In genomic region chr16:90001761-90002503, GRCh38 we compare ENCODE assay signal across 16 cellular contexts. TPM values are rescaled to one million over a fixed set of nuclear protein-coding genes. Genes with fewer than 3 reads are reported as not detected.
A peak's percentile ranks its signal among the peaks of the same experiment; 100 is the strongest.
DNase-seq lines count a peak whose midpoint lies in the region; ATAC-seq and TF ChIP-seq lines count a peak whose summit lies in the region.
"Had no signal": no experiment of that assay in that cellular context is flagged by ENCODE, and none has a peak within 500 bp of the region (broad histone marks: within the 10 kb centered on the region; RNA-seq: fewer than 3 reads in every experiment).

No MANE protein-coding gene starts in this region.

- peak overlapping the region in 2 of 3 donors; percentile 31 to 52 for H3K27ac Mint-ChIP-seq in CD4-positive, CD25-positive, alpha-beta regulatory T cell

- H3K27me3 ChIP-seq in CD4-positive, CD25-positive, alpha-beta regulatory T cell (ENCODE audit: control insufficient read depth, insufficient read depth, low read length), result no peaks in the 10 kb centered on the region
- H3K27me3 ChIP-seq in layer of hippocampus (ENCODE audit: control insufficient read depth, insufficient read depth, low read length), result no peaks in the 10 kb centered on the region
- no peaks in the 10 kb centered on the region for H3K27me3 ChIP-seq in right atrium auricular region

- H3K4me3 ChIP-seq in CD4-positive, CD25-positive, alpha-beta regulatory T cell (ENCODE audit: low read depth, low read length), result no peak overlapping the region
- H3K4me3 ChIP-seq in right atrium auricular region, result no peak overlapping the region
- H3K4me3 ChIP-seq: HAP-1, PC-9 had no signal

- H3K36me3 Mint-ChIP-seq in CD4-positive, CD25-positive, alpha-beta regulatory T cell, result no peaks in the 10 kb centered on the region

- TF ChIP-seq CTCF in right atrium auricular region (IDR thresholded peaks at IDR 0.05), result no peak

- DNase-seq in CD4-positive, CD25-positive, alpha-beta regulatory T cell, result no peak
- DNase-seq in superior temporal gyrus (ENCODE audit: extremely low spot score) (peak; percentile 53), kidney tubule cell (ENCODE audit: low spot score) (no peak), right atrium auricular region (ENCODE audit: low spot score) (no peak)
- DNase-seq: Caco-2, KBM-7, MV-4-11, NCI-H1436, NCI-H2029 treated with DMSO at 0.1 percent for 48 hours, NCI-H748 treated with DMSO at 0.1 percent for 48 hours, PC-9 had no signal

- H3K27me3 Mint-ChIP-seq in CD4-positive, CD25-positive, alpha-beta regulatory T cell, result no peaks in the 10 kb centered on the region

- H3K36me3 ChIP-seq in CD4-positive, CD25-positive, alpha-beta regulatory T cell (ENCODE audit: control insufficient read depth, insufficient read depth, low read length), result no peaks in the 10 kb centered on the region
- peaks cover 18% of the 10 kb centered on the region for H3K36me3 ChIP-seq in right atrium auricular region

- H3K4me3 Mint-ChIP-seq in CD4-positive, CD25-positive, alpha-beta regulatory T cell, result no peak overlapping the region
- H3K4me3 Mint-ChIP-seq: CD14-positive monocyte had no signal

- no peaks in the 10 kb centered on the region for H3K4me1 ChIP-seq in CD4-positive, CD25-positive, alpha-beta regulatory T cell (ENCODE audit: control insufficient read depth, insufficient read depth, low read length, poor library complexity, severe bottlenecking)
- no peaks in the 10 kb centered on the region for H3K4me1 ChIP-seq in right atrium auricular region
- H3K4me1 ChIP-seq: Caco-2, HAP-1 had no signal

- H3K9me3 ChIP-seq in CD4-positive, CD25-positive, alpha-beta regulatory T cell (ENCODE audit: control insufficient read depth in 2 of 2, low read length in 2 of 2), result no peaks in the 10 kb centered on the region
- H3K9me3 ChIP-seq in right atrium auricular region, result no peaks in the 10 kb centered on the region
- H3K9me3 ChIP-seq: HAP-1 had no signal

- H3K9me3 Mint-ChIP-seq in CD4-positive, CD25-positive, alpha-beta regulatory T cell, result no peaks in the 10 kb centered on the region
- H3K9me3 Mint-ChIP-seq: CD14-positive monocyte had no signal

- peaks cover 0 to 3% (median 0%) of the 10 kb centered on the region in 4 donors for H3K4me1 Mint-ChIP-seq in CD4-positive, CD25-positive, alpha-beta regulatory T cell
- H3K4me1 Mint-ChIP-seq: CD14-positive monocyte had no signal

- no peak overlapping the region for H3K27ac ChIP-seq in CD4-positive, CD25-positive, alpha-beta regulatory T cell (ENCODE audit: insufficient read depth, low read length, poor library complexity, severe bottlenecking)
- peak overlapping the region; percentile 94 for H3K27ac ChIP-seq in angular gyrus (ENCODE audit: low read depth, low read length)
- H3K27ac ChIP-seq in layer of hippocampus (ENCODE audit: low read depth, low read length), result peak overlapping the region; percentile 88
- H3K27ac ChIP-seq in right atrium auricular region, result no peak overlapping the region
- H3K27ac ChIP-seq: PC-9 had no signal

- no peak for ATAC-seq in CD4-positive, CD25-positive, alpha-beta regulatory T cell (ENCODE audit: low read depth in 2 of 2)
- ATAC-seq in HG03095 (IDR thresholded peaks at IDR 0.05; ENCODE audit: unreplicated experiment), result no peak

RNA-seq across cellular contexts. Expression of gene DBNDD1, which starts 17.3 kb away (rescaled TPM):
- total RNA-seq in CD4-positive, CD25-positive, alpha-beta regulatory T cell, result 1.1 TPM
- polyA plus RNA-seq in CD4-positive, CD25-positive, alpha-beta regulatory T cell, result 1 to 10 TPM; 2.0 to 7.8 (median 4.7) TPM
- 1 to 10 TPM; 2.9 to 6.2 TPM for total RNA-seq in right atrium auricular region
- polyA plus RNA-seq: CD14-positive monocyte had no signal

RNA-seq across cellular contexts. Expression of gene DEF8, which starts 53.4 kb away (rescaled TPM):
- total RNA-seq in CD4-positive, CD25-positive, alpha-beta regulatory T cell, result 28.9 TPM
- polyA plus RNA-seq in CD4-positive, CD25-positive, alpha-beta regulatory T cell, result 10 to 100 TPM; 22.7 to 51.6 (median 28.2) TPM
- total RNA-seq in right atrium auricular region, result 10 to 100 TPM; 50.1 to 69.8 TPM

Comparison
In these comparisons a context has a peak if more than half of its experiments do, and no peak if none do; other contexts are left out.
1. H3K27ac ChIP-seq: peak in angular gyrus (single experiment) and layer of hippocampus (single experiment); none in CD4-positive, CD25-positive, alpha-beta regulatory T cell (single experiment) and right atrium auricular region (0 of 2).